Comparison of ENCODE assay signal across 14 cellular contexts in the genomic region with DNA sequence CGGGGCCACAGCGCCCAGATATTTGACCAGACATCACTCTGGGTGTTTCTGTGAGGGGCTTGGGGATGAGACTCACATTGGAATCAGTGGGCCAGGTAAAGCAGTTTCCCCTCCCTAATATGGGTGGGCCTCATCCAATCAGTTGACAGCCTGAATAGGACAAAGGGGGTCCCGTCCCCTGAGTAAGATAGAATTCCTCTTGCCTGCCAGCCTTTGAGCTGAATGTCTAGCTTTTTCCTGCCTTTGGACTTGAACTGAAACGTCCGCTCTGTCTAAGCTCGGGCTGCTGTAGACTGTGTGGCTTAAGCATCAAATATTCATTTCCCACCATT.
DNase-seq lines count a peak whose midpoint lies in the region; ATAC-seq lines count a peak whose summit lies in the region.
"Had no signal": no experiment of that assay in that cellular context is flagged by ENCODE, and none has a peak within 500 bp of the region (broad histone marks: within the 10 kb centered on the region; RNA-seq: fewer than 3 reads in every experiment).

No MANE protein-coding gene starts in this region.

- no peaks in the 10 kb centered on the region for H3K9me3 ChIP-seq in neuronal stem cell (replicated peaks in 1 of 2; ENCODE audit: control insufficient read depth in 2 of 2, insufficient read depth in 1 of 2, low read depth in 1 of 2, low read length in 2 of 2)
- H3K9me3 ChIP-seq: A549, Caco-2, HAP-1 had no signal

- H2BK120ac ChIP-seq in neuronal stem cell (ENCODE audit: low read depth, low read length): no peak overlapping the region

- DNase-seq in activated CD4-positive, CD25-positive, alpha-beta regulatory T cell treated with anti-CD3 and anti-CD28 coated beads, Interleukin-2, amount 50 U/mL, for 72 hours: peak; percentile 18
- DNase-seq in activated CD4-positive, CD25-positive, alpha-beta regulatory T cell (lab: John Stamatoyannopoulos, UW): no peak
- DNase-seq in ecto neural progenitor cell (ENCODE audit: low spot score) (peak; percentile 17), neuronal stem cell (ENCODE audit: low spot score) (no peak), HUDEP-2 (lab: John Stamatoyannopoulos, UW; ENCODE audit: unreplicated experiment in 76 of 76) (no peak), NCI-H1436 treated with DMSO at 0.1 percent for 48 hours (lab: John Stamatoyannopoulos, UW) (no peak)
- DNase-seq: AML-193, Caco-2, GM23248 had no signal

- H3K23ac ChIP-seq in neuronal stem cell (ENCODE audit: low read depth, low read length, poor library complexity): no peak overlapping the region

- H3K9ac ChIP-seq in neuronal stem cell (ENCODE audit: low read depth, low read length, poor library complexity): no peak overlapping the region
- H3K9ac ChIP-seq: GM23248 had no signal

- no peak overlapping the region for H2BK5ac ChIP-seq in neuronal stem cell (ENCODE audit: low read length)

- H2AFZ ChIP-seq in neuronal stem cell (ENCODE audit: low read length): no peak overlapping the region
- H2AFZ ChIP-seq: GM23248 had no signal

- no peaks in the 10 kb centered on the region for H3K36me3 ChIP-seq in neuronal stem cell (replicated peaks in 1 of 2; ENCODE audit: control insufficient read depth in 2 of 2, insufficient read depth in 2 of 2, low read length in 2 of 2)
- H3K36me3 ChIP-seq: HAP-1 had no signal

- no peak overlapping the region for H3K27ac ChIP-seq in neuronal stem cell (replicated peaks; ENCODE audit: low read length)
- H3K27ac ChIP-seq: 22Rv1, C4-2B, GM23248 had no signal

- no peak overlapping the region for H4K8ac ChIP-seq in neuronal stem cell (ENCODE audit: low read depth, low read length)

- no peak overlapping the region for H2BK15ac ChIP-seq in neuronal stem cell (ENCODE audit: low read length)

- no peak overlapping the region for H3K4me3 ChIP-seq in neuronal stem cell (ENCODE audit: low read length in 2 of 2)
- H3K4me3 ChIP-seq: A549, GM23248, HAP-1 had no signal

- H3K4ac ChIP-seq in neuronal stem cell (ENCODE audit: low read length): no peak overlapping the region

- H3K4me2 ChIP-seq in neuronal stem cell (ENCODE audit: insufficient read depth, low read length, poor library complexity, severe bottlenecking): no peak overlapping the region
- H3K4me2 ChIP-seq: A549 had no signal

- peaks cover 17 to 19% of the 10 kb centered on the region in 2 donors for H3K4me1 ChIP-seq in neuronal stem cell (ENCODE audit: control insufficient read depth in 2 of 2, insufficient read depth in 1 of 2, low read depth in 1 of 2, low read length in 2 of 2)
- H3K4me1 ChIP-seq: HAP-1 had no signal

- no peak overlapping the region for H3K14ac ChIP-seq in neuronal stem cell (ENCODE audit: low read length)

- H2BK12ac ChIP-seq in neuronal stem cell (ENCODE audit: low read length): no peak overlapping the region

- peak overlapping the region; percentile 21 for H2AK5ac ChIP-seq in neuronal stem cell (ENCODE audit: low read depth, low read length)

- peaks cover 0 to 2% (median 0%) of the 10 kb centered on the region in 3 experiments for H3K27me3 ChIP-seq in neuronal stem cell (ENCODE audit: control insufficient read depth in 3 of 3, insufficient read depth in 3 of 3, low read depth in 1 of 3, low read length in 3 of 3)

- H3K18ac ChIP-seq in neuronal stem cell (ENCODE audit: low read length): no peak overlapping the region

- WGBS in neuronal stem cell (ENCODE audit: extremely low coverage in 2 of 2, insufficient read length in 2 of 2, insufficient replicate concordance in 1 of 2), 2 donors: no CpG with 5 or more reads among the region's 6 CpGs

- H4K91ac ChIP-seq in neuronal stem cell (ENCODE audit: low read depth, low read length, poor library complexity): no peak overlapping the region

- no peak for ATAC-seq in HG02973 (IDR thresholded peaks at IDR 0.05; ENCODE audit: unreplicated experiment)
- ATAC-seq: A549 had no signal

- H3K79me1 ChIP-seq in neuronal stem cell (ENCODE audit: low read depth, low read length): no peaks in the 10 kb centered on the region

Comparison
In these comparisons a context has a peak if more than half of its experiments do, and no peak if none do; other contexts are left out.
1. DNase-seq: peak in activated CD4-positive, CD25-positive, alpha-beta regulatory T cell treated with anti-CD3 and anti-CD28 coated beads, Interleukin-2, amount 50 U/mL, for 72 hours (single experiment) and ecto neural progenitor cell (single experiment); none in activated CD4-positive, CD25-positive, alpha-beta regulatory T cell (0 of 4), neuronal stem cell (single experiment), HUDEP-2 (0 of 76) and NCI-H1436 treated with DMSO at 0.1 percent for 48 hours (single experiment).